1 cellular context compared by ENCODE assay signal in the genomic region with DNA sequence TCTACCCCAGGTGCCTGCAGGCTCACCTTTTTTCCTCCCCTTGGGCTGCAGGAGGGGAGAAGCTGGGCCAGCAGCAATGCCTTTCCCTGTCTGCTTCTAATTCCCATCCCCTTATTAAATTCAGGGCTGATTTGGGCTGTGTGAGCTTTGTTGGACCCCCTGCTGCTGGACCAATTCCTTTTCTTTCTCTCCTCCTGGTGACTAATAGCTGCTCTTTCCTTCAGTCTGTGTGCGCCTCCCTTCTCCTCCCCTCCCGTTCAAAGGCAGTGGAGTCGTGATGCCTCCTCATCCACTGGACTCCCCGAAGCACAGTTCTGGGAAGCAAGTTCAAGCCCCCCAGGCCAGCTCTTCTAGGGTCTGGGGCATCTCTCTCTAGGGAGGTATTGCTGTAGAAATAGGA.
TF ChIP-seq lines count a peak whose summit lies in the region.

No MANE protein-coding gene starts in this region.

TF ChIP-seq in H1, 55 proteins besides CTCF, POLR2A, EP300 and RAD21:
- TF ChIP-seq SP2 (IDR thresholded peaks at IDR 0.05; ENCODE audit: low read length) (no peak), BCL11A (IDR thresholded peaks at IDR 0.05; ENCODE audit: low read depth in 2 of 2, low read length in 2 of 2) (no peak), EGR1 (IDR thresholded peaks at IDR 0.05; ENCODE audit: borderline replicate concordance, low read depth, low read length) (no peak), GTF2F1 (IDR thresholded peaks at IDR 0.05; ENCODE audit: borderline replicate concordance, low read depth, low read length) (no peak)
